Comparison of ENCODE assay signal across 1 cellular context in genomic region chr1:155127105-155127671, GRCh38.
TF ChIP-seq lines count a peak whose summit lies in the region.

No MANE protein-coding gene starts in this region.

TF ChIP-seq in IMR-90, 13 proteins besides CTCF, POLR2A, EP300 and RAD21:
- TF ChIP-seq MAZ (IDR thresholded peaks at IDR 0.05; ENCODE audit: borderline replicate concordance, low read depth, low read length) (0 out of 2 replicates have a peak, but pooled peaks have one; percentile 24), CHD1 (IDR thresholded peaks at IDR 0.05; ENCODE audit: low read depth, low read length) (no peak), BHLHE40 (IDR thresholded peaks at IDR 0.05; ENCODE audit: low read depth, low read length) (peak; percentile 3; the same call in 1 of the 2 replicates), CEBPB (IDR thresholded peaks at IDR 0.05; ENCODE audit: low read depth, low read length) (peak; percentile 74)
